1 cellular context compared by ENCODE assay signal in genomic region chr9:129460323-129461261, GRCh38.
TF ChIP-seq lines count a peak whose summit lies in the region.

No MANE protein-coding gene starts in this region.

TF ChIP-seq in A549, 52 proteins besides CTCF, POLR2A, EP300 and RAD21 (continued from another document):
- TF ChIP-seq TP53 (CRISPR knock-in tag; IDR thresholded peaks at IDR 0.05): peak; percentile 62; the same call in 1 of the 2 replicates
- no peak for TF ChIP-seq CBX8 (IDR thresholded peaks at IDR 0.05)
- 0 out of 2 replicates have a peak, but pooled peaks have one; percentile 57 for TF ChIP-seq HOXB13 (CRISPR knock-in tag; IDR thresholded peaks at IDR 0.05; ENCODE audit: low read depth)
- no peak for TF ChIP-seq FOSB (CRISPR knock-in tag; IDR thresholded peaks at IDR 0.05)
- peak; percentile 67; the same call in 1 of the 2 replicates for TF ChIP-seq PBX3 (IDR thresholded peaks at IDR 0.05)
- TF ChIP-seq CBX2 (IDR thresholded peaks at IDR 0.05; ENCODE audit: borderline replicate concordance, low read depth): no peak
TF ChIP-seq in A549: peak in this region for 17.
